1 cellular context compared by ENCODE assay signal in the genomic region with DNA sequence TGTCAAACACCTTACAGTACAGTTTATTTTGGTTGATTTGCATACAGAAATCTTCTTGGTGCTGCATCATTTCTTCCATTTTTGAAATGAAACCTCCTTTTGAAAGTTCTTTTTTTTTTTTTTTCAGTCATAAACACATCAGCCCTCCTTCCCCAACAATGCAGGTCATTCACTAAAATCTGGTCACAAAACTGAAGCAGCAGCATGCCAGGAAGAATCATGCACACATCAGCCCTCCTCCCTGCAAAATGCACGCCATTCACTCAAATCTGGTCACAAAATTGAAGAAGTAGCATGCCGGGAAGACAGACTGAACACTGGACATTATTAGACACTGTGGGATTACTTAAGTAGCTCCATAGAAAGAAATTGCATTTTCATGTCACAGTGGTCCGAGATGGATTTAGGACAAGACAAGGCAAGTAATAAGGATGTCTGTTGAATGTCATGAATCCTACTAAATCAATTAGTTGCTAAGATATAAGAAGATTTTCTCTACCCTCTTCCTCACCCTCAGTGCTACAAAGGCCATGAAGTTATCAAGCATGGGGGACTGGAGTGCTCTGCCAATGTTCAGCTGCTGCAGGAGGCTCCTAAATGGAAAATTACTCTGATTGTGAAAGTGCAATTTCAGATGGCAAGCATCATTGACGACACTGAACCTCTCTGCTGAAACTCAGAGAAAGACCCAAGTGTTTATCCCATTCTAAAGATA.
TF ChIP-seq lines count a peak whose summit lies in the region.

No MANE protein-coding gene starts in this region.

TF ChIP-seq in SK-N-SH, 30 proteins besides CTCF, POLR2A, EP300 and RAD21 (continued from another document):
- TF ChIP-seq MEF2A (IDR thresholded peaks at IDR 0.05; ENCODE audit: borderline replicate concordance, low read depth) (no peak), NFIC (IDR thresholded peaks at IDR 0.05; ENCODE audit: borderline replicate concordance) (no peak), FOXJ3 (CRISPR knock-in tag; IDR thresholded peaks at IDR 0.05) (no peak), JUND (IDR thresholded peaks at IDR 0.05) (no peak), EZH2phosphoT487 (IDR thresholded peaks at IDR 0.05; ENCODE audit: borderline replicate concordance, low read depth) (no peak), MXI1 (IDR thresholded peaks at IDR 0.05; ENCODE audit: low read depth, low read length) (no peak), YY1 (IDR thresholded peaks at IDR 0.05; ENCODE audit: low read depth) (no peak), FOXM1 (IDR thresholded peaks at IDR 0.05; ENCODE audit: low read depth) (no peak)
- TF ChIP-seq, protein P1, sequence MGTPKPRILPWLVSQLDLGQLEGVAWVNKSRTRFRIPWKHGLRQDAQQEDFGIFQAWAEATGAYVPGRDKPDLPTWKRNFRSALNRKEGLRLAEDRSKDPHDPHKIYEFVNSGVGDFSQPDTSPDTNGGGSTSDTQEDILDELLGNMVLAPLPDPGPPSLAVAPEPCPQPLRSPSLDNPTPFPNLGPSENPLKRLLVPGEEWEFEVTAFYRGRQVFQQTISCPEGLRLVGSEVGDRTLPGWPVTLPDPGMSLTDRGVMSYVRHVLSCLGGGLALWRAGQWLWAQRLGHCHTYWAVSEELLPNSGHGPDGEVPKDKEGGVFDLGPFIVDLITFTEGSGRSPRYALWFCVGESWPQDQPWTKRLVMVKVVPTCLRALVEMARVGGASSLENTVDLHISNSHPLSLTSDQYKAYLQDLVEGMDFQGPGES (IDR thresholded peaks at IDR 0.05; ENCODE audit: low read depth, low read length), result no peak
- TF ChIP-seq, protein P2, sequence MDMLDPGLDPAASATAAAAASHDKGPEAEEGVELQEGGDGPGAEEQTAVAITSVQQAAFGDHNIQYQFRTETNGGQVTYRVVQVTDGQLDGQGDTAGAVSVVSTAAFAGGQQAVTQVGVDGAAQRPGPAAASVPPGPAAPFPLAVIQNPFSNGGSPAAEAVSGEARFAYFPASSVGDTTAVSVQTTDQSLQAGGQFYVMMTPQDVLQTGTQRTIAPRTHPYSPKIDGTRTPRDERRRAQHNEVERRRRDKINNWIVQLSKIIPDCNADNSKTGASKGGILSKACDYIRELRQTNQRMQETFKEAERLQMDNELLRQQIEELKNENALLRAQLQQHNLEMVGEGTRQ (IDR thresholded peaks at IDR 0.05; ENCODE audit: borderline replicate concordance, low read depth, low read length), result no peak
